ENCODE assay signal across 20 cellular contexts in the genomic region with DNA sequence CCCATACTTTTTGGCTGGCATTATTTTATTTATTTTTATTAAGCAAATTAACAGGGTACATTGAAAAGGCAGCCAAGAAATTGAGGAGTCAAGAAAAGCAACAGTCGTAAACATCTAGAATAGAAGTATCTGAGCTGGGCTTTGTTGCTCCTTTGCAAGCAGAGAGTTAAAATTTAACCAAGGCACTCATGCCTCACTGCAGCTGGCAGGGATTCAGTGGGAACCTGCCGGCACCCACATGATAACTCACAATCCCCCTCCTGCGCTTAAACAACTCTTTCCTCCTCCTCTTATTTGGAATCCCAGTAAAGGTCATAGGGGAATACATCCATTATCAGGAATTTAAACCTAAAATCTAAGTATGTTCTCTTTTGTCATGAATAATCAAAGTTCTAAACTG.
"Had no signal": no experiment of that assay in that cellular context is flagged by ENCODE, and none has a peak within 500 bp of the region (broad histone marks: within the 10 kb centered on the region; RNA-seq: fewer than 3 reads in every experiment).

No MANE protein-coding gene starts in this region.

- H3K27me3 Mint-ChIP-seq: stimulated activated naive CD8-positive, alpha-beta T cell treated with anti-CD3 and anti-CD28 coated beads, Interleukin-15, Interleukin-2, amounts not matched to agents 100 ng/mL and 50 ng/mL, for 24 hours had no signal

- H3K27ac Mint-ChIP-seq: activated CD8-positive, alpha-beta T cell treated with anti-CD3 and anti-CD28 coated beads, Interleukin-2, amount 10 ng/mL, durations not matched to agents 7 days and 5 days; activated naive CD4-positive, alpha-beta T cell treated with anti-CD3 and anti-CD28 coated beads, Interleukin-2, amount 50 U/mL, for 72 hours; mesothelial cell of epicardium; natural killer cell; stimulated activated naive CD8-positive, alpha-beta T cell treated with anti-CD3 and anti-CD28 coated beads, Interleukin-15, Interleukin-2, amounts not matched to agents 100 ng/mL and 50 ng/mL, for 24 hours had no signal

- DNase-seq: activated CD4-positive, alpha-beta T cell treated with anti-CD3 and anti-CD28 coated beads for 1 hour; activated CD4-positive, alpha-beta T cell treated with anti-CD3 and anti-CD28 coated beads, Interleukin-2, amount 50 U/mL, for 1 hour; activated CD8-positive, alpha-beta T cell treated with anti-CD3 and anti-CD28 coated beads, Interleukin-2, amount 10 ng/mL, durations not matched to agents 7 days and 5 days; activated gamma-delta T cell treated with Interleukin-2 at 50 U/mL for 16 hours; central memory CD4-positive, alpha-beta T cell; dermis blood vessel endothelial cell; effector CD8-positive, alpha-beta T cell; head of caudate nucleus; hypothalamus; left ventricle myocardium inferior; mammary epithelial cell; natural killer cell; psoas muscle; right cardiac atrium; stimulated activated CD4-positive, alpha-beta T cell treated with anti-CD3 and anti-CD28 coated beads, Interleukin-12 subunit alpha, Interleukin-12 subunit beta, amount 100 ng/mL, for 4 hours; SW 1271; tibial artery had no signal

- H3K4me3 Mint-ChIP-seq: activated CD8-positive, alpha-beta T cell treated with anti-CD3 and anti-CD28 coated beads, Interleukin-2, amount 10 ng/mL, durations not matched to agents 7 days and 5 days; mesothelial cell of epicardium; natural killer cell; stimulated activated naive CD8-positive, alpha-beta T cell treated with anti-CD3 and anti-CD28 coated beads, Interleukin-15, Interleukin-2, amounts not matched to agents 100 ng/mL and 50 ng/mL, for 24 hours had no signal

- H3K36me3 Mint-ChIP-seq: activated naive CD4-positive, alpha-beta T cell treated with anti-CD3 and anti-CD28 coated beads, Interleukin-2, amount 50 U/mL, for 72 hours; mesothelial cell of epicardium; natural killer cell had no signal

- H3K4me1 Mint-ChIP-seq: mesothelial cell of epicardium, natural killer cell had no signal

- H3K9me3 Mint-ChIP-seq: mesothelial cell of epicardium; stimulated activated naive CD8-positive, alpha-beta T cell treated with anti-CD3 and anti-CD28 coated beads, Interleukin-15, Interleukin-2, amounts not matched to agents 100 ng/mL and 50 ng/mL, for 24 hours had no signal

- ATAC-seq: activated CD8-positive, alpha-beta T cell treated with anti-CD3 and anti-CD28 coated beads, Interleukin-2, amount 10 ng/mL, durations not matched to agents 7 days and 5 days; activated naive CD4-positive, alpha-beta T cell treated with anti-CD3 and anti-CD28 coated beads, Interleukin-2, amount 50 U/mL, for 72 hours; natural killer cell; psoas muscle; right cardiac atrium had no signal
